8 cellular contexts compared by ENCODE assay signal in the genomic region with DNA sequence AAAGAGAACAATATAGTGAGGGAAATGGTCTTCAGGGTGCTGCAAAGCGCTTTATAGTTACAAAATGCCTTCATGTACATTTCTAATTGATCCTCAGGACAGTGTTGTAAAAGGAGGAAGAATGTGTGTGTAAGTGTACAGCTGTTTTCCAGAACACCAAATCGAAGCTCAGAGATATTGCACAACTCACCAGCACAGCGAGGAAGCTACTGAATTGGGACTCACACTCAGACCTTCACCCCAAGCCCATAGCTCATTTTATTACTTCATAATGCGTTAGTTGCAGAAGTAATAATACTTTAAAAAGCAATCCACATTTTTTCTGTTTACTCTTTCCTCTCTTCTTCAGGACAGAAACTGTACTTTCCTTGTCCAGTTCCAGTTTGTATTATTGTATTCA.
A peak's percentile ranks its signal among the peaks of the same experiment; 100 is the strongest.
DNase-seq lines count a peak whose midpoint lies in the region; ATAC-seq and TF ChIP-seq lines count a peak whose summit lies in the region.

No MANE protein-coding gene starts in this region.

- H3K27ac ChIP-seq in OCI-LY1 (ENCODE audit: low read depth, low read length, poor library complexity, severe bottlenecking), result peak overlapping the region; percentile 92
- peak overlapping the region; percentile 82 to 87 (median 84) for H3K27ac ChIP-seq in esophagus muscularis mucosa (replicated peaks in 1 of 4)

- no peaks in the 10 kb centered on the region for H3K9me3 ChIP-seq in OCI-LY1 (ENCODE audit: low read length)
- no peaks in the 10 kb centered on the region for H3K9me3 ChIP-seq in esophagus muscularis mucosa

- intact Hi-C loops in esophagus muscularis mucosa (cut with DNase I), result loop anchor here (2.0 to 5.0 kb wide), 4 partner anchors 299 to 569 kb away; no protein-coding TSS in a partner anchor

- no peak overlapping the region for H3K4me3 Mint-ChIP-seq in nephron progenitor cell

- ATAC-seq in HG02884 (IDR thresholded peaks at IDR 0.05; ENCODE audit: unreplicated experiment), result no peak
- ATAC-seq in GM21447 (IDR thresholded peaks at IDR 0.05; ENCODE audit: unreplicated experiment), result no peak

- H3K36me3 ChIP-seq in OCI-LY1 (ENCODE audit: insufficient read depth, low read length), result no peaks in the 10 kb centered on the region
- no peaks in the 10 kb centered on the region for H3K36me3 ChIP-seq in esophagus muscularis mucosa

- H3K27ac Mint-ChIP-seq in nephron progenitor cell, result peak overlapping the region; percentile 96

- peak overlapping the region; percentile 44 for H3K9ac ChIP-seq in OCI-LY1 (ENCODE audit: low read length)

- H3K27me3 Mint-ChIP-seq in nephron progenitor cell (ENCODE audit: low read depth, poor library complexity), result no peaks in the 10 kb centered on the region

- H3K4me3 ChIP-seq in OCI-LY1 (ENCODE audit: low read depth, low read length, poor library complexity, severe bottlenecking) (no peak overlapping the region), esophagus muscularis mucosa (no peak overlapping the region)

- H3K27me3 ChIP-seq in OCI-LY1 (ENCODE audit: insufficient read depth, low read length) (no peaks in the 10 kb centered on the region), esophagus muscularis mucosa (no peaks in the 10 kb centered on the region)

- no peak overlapping the region for H2AFZ ChIP-seq in OCI-LY1 (ENCODE audit: low read length)

- H3K4me1 Mint-ChIP-seq in nephron progenitor cell, result peaks cover 97% of the 10 kb centered on the region

- no peaks in the 10 kb centered on the region for H3K9me3 Mint-ChIP-seq in nephron progenitor cell

- TF ChIP-seq EP300 in esophagus muscularis mucosa (IDR thresholded peaks at IDR 0.05), result no peak

- H3K4me2 ChIP-seq in OCI-LY1 (ENCODE audit: low read length), result peak overlapping the region; percentile 20; the same call in 1 of the 2 replicates

- TF ChIP-seq CTCF in OCI-LY1 (IDR thresholded peaks at IDR 0.05; ENCODE audit: low read length) (no peak), esophagus muscularis mucosa (IDR thresholded peaks at IDR 0.05) (no peak), nephron progenitor cell (IDR thresholded peaks at IDR 0.05) (no peak)

- no peaks in the 10 kb centered on the region for H4K20me1 ChIP-seq in OCI-LY1 (ENCODE audit: insufficient read depth, low read length)

- H3F3A ChIP-seq in OCI-LY1 (ENCODE audit: insufficient read depth, low read length), result no peaks in the 10 kb centered on the region; the same call in 1 of the 2 replicates

- no peaks in the 10 kb centered on the region for H3K79me2 ChIP-seq in OCI-LY1 (ENCODE audit: insufficient read depth, low read length)

- no peak for TF ChIP-seq POLR2A in esophagus muscularis mucosa (IDR thresholded peaks at IDR 0.05; ENCODE audit: low read depth)

- H3K4me1 ChIP-seq in OCI-LY1 (ENCODE audit: insufficient read depth, low read length, severe bottlenecking), result peaks cover 65% of the 10 kb centered on the region
- H3K4me1 ChIP-seq in esophagus muscularis mucosa, result peaks cover 76 to 90% (median 89%) of the 10 kb centered on the region in 4 donors

- 39% methylated on average over 4 of the region's 4 CpGs for WGBS in esophagus muscularis mucosa

- no peaks in the 10 kb centered on the region for H3K9me2 ChIP-seq in OCI-LY1 (ENCODE audit: low read depth, low read length)

- H3K36me3 Mint-ChIP-seq in nephron progenitor cell (ENCODE audit: low read depth), result no peaks in the 10 kb centered on the region

- peak; percentile 40 for DNase-seq in Ammon's horn (ENCODE audit: low spot score)
- no peak for DNase-seq in esophagus muscularis mucosa (ENCODE audit: extremely low spot score)
- no peak for DNase-seq in nephron progenitor cell
- DNase-seq in stimulated activated CD4-positive, alpha-beta T cell treated with anti-CD3 and anti-CD28 coated beads, Interleukin-2, amount 100 ng/mL, for 48 hours, result no peak
- DNase-seq in HPDE6-E6E7 (ENCODE audit: extremely low spot score), result no peak
